ENCODE assay signal across 10 cellular contexts in the genomic region with DNA sequence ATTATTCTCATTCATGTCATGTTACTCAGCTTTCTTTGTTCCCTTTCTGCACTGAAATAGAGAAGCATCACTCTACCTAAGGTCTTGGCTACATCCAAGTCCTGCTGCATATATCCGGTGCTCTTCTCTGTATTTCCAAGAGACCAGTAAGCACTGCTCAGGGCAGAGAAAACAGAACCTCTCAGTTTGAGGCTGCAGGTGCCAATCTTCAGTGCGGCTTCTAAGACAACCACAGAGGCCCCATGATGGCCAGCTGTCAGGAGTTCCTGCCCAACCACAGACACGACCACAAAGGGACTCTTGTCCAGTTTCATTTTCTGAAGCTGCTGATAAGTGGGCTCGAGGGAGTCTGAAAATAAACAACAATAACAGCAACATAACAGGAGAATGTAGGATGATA.
DNase-seq lines count a peak whose midpoint lies in the region; ATAC-seq and TF ChIP-seq lines count a peak whose summit lies in the region.
"Had no signal": no experiment of that assay in that cellular context is flagged by ENCODE, and none has a peak within 500 bp of the region (broad histone marks: within the 10 kb centered on the region; RNA-seq: fewer than 3 reads in every experiment).

No MANE protein-coding gene starts in this region.

- TF ChIP-seq CTCF in choroid plexus epithelial cell (conservative IDR thresholded peaks at IDR 0.05; ENCODE audit: low read depth, low read length) (no peak), right atrium auricular region (IDR thresholded peaks at IDR 0.05) (no peak)

- H3K4me3 ChIP-seq in choroid plexus epithelial cell (ENCODE audit: low read depth, low read length) (no peak overlapping the region), right atrium auricular region (no peak overlapping the region)
- H3K4me3 ChIP-seq: neural progenitor cell, SK-N-MC had no signal

- DNase-seq in choroid plexus epithelial cell (ENCODE audit: low read depth), result peak; percentile 5
- no peak for DNase-seq in stimulated activated naive B cell treated with anti-CD40 and anti-IgM and Interleukin-4, amounts not matched to agents 10 μg/mL and 1 μg/mL and 100 μg/mL, for 72 hours
- no peak for DNase-seq in NCI-H345 treated with DMSO at 0.1 percent for 48 hours (lab: John Stamatoyannopoulos, UW; ENCODE audit: unreplicated experiment)
- DNase-seq in right atrium auricular region (ENCODE audit: low spot score), result no peak
- no peak for DNase-seq in NCI-H1092 (lab: John Stamatoyannopoulos, UW)

- H3K9me3 Mint-ChIP-seq in stimulated activated naive B cell treated with anti-CD40 and anti-IgM and Interleukin-4, amounts not matched to agents 10 μg/mL and 1 μg/mL and 100 μg/mL, for 72 hours, result no peaks in the 10 kb centered on the region
- H3K9me3 Mint-ChIP-seq: central memory CD8-positive, alpha-beta T cell; neural progenitor cell had no signal

- no peaks in the 10 kb centered on the region for H3K9me3 ChIP-seq in right atrium auricular region

- no peak overlapping the region for H3K27ac Mint-ChIP-seq in stimulated activated naive B cell treated with anti-CD40 and anti-IgM and Interleukin-4, amounts not matched to agents 10 μg/mL and 1 μg/mL and 100 μg/mL, for 72 hours
- H3K27ac Mint-ChIP-seq: neural progenitor cell had no signal

- peaks cover 0 to 26% of the 10 kb centered on the region in 2 donors for H3K4me1 ChIP-seq in right atrium auricular region
- H3K4me1 ChIP-seq: neural progenitor cell had no signal

- H3K27ac ChIP-seq in right atrium auricular region, result no peak overlapping the region
- H3K27ac ChIP-seq: neural progenitor cell, SK-N-MC had no signal

- H3K36me3 ChIP-seq in right atrium auricular region, result no peaks in the 10 kb centered on the region
- H3K36me3 ChIP-seq: neural progenitor cell had no signal

- no peaks in the 10 kb centered on the region for H3K36me3 Mint-ChIP-seq in stimulated activated naive B cell treated with anti-CD40 and anti-IgM and Interleukin-4, amounts not matched to agents 10 μg/mL and 1 μg/mL and 100 μg/mL, for 72 hours

- H3K27me3 Mint-ChIP-seq in stimulated activated naive B cell treated with anti-CD40 and anti-IgM and Interleukin-4, amounts not matched to agents 10 μg/mL and 1 μg/mL and 100 μg/mL, for 72 hours, result no peaks in the 10 kb centered on the region

- no peaks in the 10 kb centered on the region for H3K27me3 ChIP-seq in right atrium auricular region
- H3K27me3 ChIP-seq: neural progenitor cell had no signal

- H3K4me1 Mint-ChIP-seq in stimulated activated naive B cell treated with anti-CD40 and anti-IgM and Interleukin-4, amounts not matched to agents 10 μg/mL and 1 μg/mL and 100 μg/mL, for 72 hours, result peaks cover 10 to 22% of the 10 kb centered on the region in 2 donors
- H3K4me1 Mint-ChIP-seq: central memory CD8-positive, alpha-beta T cell had no signal

- ATAC-seq in GM19463 (IDR thresholded peaks at IDR 0.05; ENCODE audit: unreplicated experiment), result peak; percentile 53
- ATAC-seq in HG03378 (IDR thresholded peaks at IDR 0.05; ENCODE audit: unreplicated experiment), result peak; percentile 51
- ATAC-seq in stimulated activated naive B cell treated with anti-CD40 and anti-IgM and Interleukin-4, amounts not matched to agents 10 μg/mL and 1 μg/mL and 100 μg/mL, for 72 hours (replicated peaks), result peak; percentile 73 to 85

- no peak overlapping the region for H3K4me3 Mint-ChIP-seq in stimulated activated naive B cell treated with anti-CD40 and anti-IgM and Interleukin-4, amounts not matched to agents 10 μg/mL and 1 μg/mL and 100 μg/mL, for 72 hours
- H3K4me3 Mint-ChIP-seq: central memory CD8-positive, alpha-beta T cell; neural progenitor cell had no signal
